In genomic region chr1:152774875-152775274, GRCh38 we compare ENCODE assay signal across 26 cellular contexts. TPM values are rescaled to one million over a fixed set of nuclear protein-coding genes. Genes with fewer than 3 reads are reported as not detected.
"Had no signal": no experiment of that assay in that cellular context is flagged by ENCODE, and none has a peak within 500 bp of the region (broad histone marks: within the 10 kb centered on the region; RNA-seq: fewer than 3 reads in every experiment).

A gene with protein sequence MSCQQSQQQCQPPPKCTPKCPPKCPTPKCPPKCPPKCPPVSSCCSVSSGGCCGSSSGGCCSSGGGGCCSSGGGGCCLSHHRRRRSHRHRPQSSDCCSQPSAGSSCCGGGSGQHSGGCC (plus strand): TSS chr1:152775140. CDS start chr1:152776372, 1,232 bp downstream.

- DNase-seq: activated CD4-positive, alpha-beta memory T cell treated with anti-CD3 and anti-CD28 coated beads, Interleukin-2, amount 10 ng/mL, durations not matched to agents 7 days and 5 days; activated CD4-positive, alpha-beta T cell treated with anti-CD3 and anti-CD28 coated beads for 4 hours; activated gamma-delta T cell; activated T-cell treated with anti-CD3 and anti-CD28 coated beads, Interleukin-2, amount 50 U/mL, for 48 hours; caudate nucleus; esophagus squamous epithelium; foreskin melanocyte; head of caudate nucleus; left colon; midbrain; small intestine; stimulated activated CD4-positive, alpha-beta T cell treated with anti-CD3 and anti-CD28 coated beads, Interleukin-4, amount 100 ng/mL, for 4 hours; stimulated activated CD8-positive, alpha-beta memory T cell treated with anti-CD3 and anti-CD28 coated beads, Interleukin-4, amount 100 ng/mL, for 48 hours; stimulated activated naive CD4-positive, alpha-beta T cell treated with Interleukin-2 at 50 U/mL for 16 hours; substantia nigra; T-helper 9 cell; transverse colon had no signal

- H3K4me3 ChIP-seq: esophagus squamous epithelium, lung, right atrium auricular region, transverse colon, vagina had no signal

- FAIRE-seq: colon, small intestine had no signal

- H3K9me3 Mint-ChIP-seq: activated CD4-positive, alpha-beta memory T cell treated with anti-CD3 and anti-CD28 coated beads, Interleukin-2, amount 10 ng/mL, durations not matched to agents 7 days and 5 days; activated naive CD4-positive, alpha-beta T cell treated with anti-CD3 and anti-CD28 coated beads, Interleukin-2, amount 50 U/mL, for 72 hours had no signal

- H3K9me3 ChIP-seq: esophagus squamous epithelium, right atrium auricular region, transverse colon, vagina had no signal

- H3K4me1 ChIP-seq: right atrium auricular region, transverse colon, vagina had no signal

- H3K27me3 Mint-ChIP-seq: progenitor cell of endocrine pancreas had no signal

- H3K4me1 Mint-ChIP-seq: activated CD4-positive, alpha-beta memory T cell treated with anti-CD3 and anti-CD28 coated beads, Interleukin-2, amount 10 ng/mL, durations not matched to agents 7 days and 5 days had no signal

- H3K36me3 ChIP-seq: esophagus squamous epithelium, right atrium auricular region, transverse colon, vagina had no signal

- H3K4me3 Mint-ChIP-seq: activated CD4-positive, alpha-beta memory T cell treated with anti-CD3 and anti-CD28 coated beads, Interleukin-2, amount 10 ng/mL, durations not matched to agents 7 days and 5 days had no signal

- H3K27ac ChIP-seq: esophagus squamous epithelium, right atrium auricular region, transverse colon, vagina had no signal

- H3K27ac Mint-ChIP-seq: activated CD4-positive, alpha-beta memory T cell treated with anti-CD3 and anti-CD28 coated beads, Interleukin-2, amount 10 ng/mL, durations not matched to agents 7 days and 5 days; progenitor cell of endocrine pancreas had no signal

- H3K27me3 ChIP-seq: right atrium auricular region, transverse colon, vagina had no signal

- ATAC-seq: activated naive CD4-positive, alpha-beta T cell treated with anti-CD3 and anti-CD28 coated beads, Interleukin-2, amount 50 U/mL, for 72 hours; left colon had no signal

RNA-seq across cellular contexts. Expression of the gene that starts here (rescaled TPM):
- total RNA-seq: activated CD4-positive, alpha-beta memory T cell treated with anti-CD3 and anti-CD28 coated beads, Interleukin-2, amount 10 ng/mL, durations not matched to agents 7 days and 5 days; activated naive CD4-positive, alpha-beta T cell treated with anti-CD3 and anti-CD28 coated beads, Interleukin-2, amount 50 U/mL, for 72 hours; esophagus squamous epithelium; left colon; lung; myocyte; omental fat pad; progenitor cell of endocrine pancreas; right atrium auricular region; transverse colon; vagina had no signal
- polyA plus RNA-seq: lung, neural cell, small intestine had no signal
